Comparison of ENCODE assay signal across 24 cellular contexts in the genomic region with DNA sequence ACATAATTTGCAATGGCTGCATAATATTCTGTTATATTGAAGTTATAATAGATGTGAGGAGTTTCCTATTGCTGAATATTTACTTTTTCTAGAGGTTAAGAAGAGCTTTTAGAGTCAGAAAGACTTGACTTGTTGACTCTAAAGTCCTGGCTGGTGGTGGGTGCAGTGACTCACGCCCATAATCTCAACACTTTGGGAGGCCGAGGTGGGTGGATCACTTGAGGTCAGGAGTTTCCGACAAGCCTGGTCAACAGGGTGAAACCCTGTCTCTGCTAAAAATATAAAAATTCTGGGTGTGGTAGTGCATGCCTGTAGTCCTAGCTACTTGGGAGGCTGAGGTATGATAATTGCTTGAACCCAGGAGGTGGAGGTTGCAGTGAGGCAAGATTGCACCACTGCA. TPM values are rescaled to one million over a fixed set of nuclear protein-coding genes. Genes with fewer than 3 reads are reported as not detected.
DNase-seq lines count a peak whose midpoint lies in the region; ATAC-seq, FAIRE-seq and TF ChIP-seq lines count a peak whose summit lies in the region.
"Had no signal": no experiment of that assay in that cellular context is flagged by ENCODE, and none has a peak within 500 bp of the region (broad histone marks: within the 10 kb centered on the region; RNA-seq: fewer than 3 reads in every experiment).

No MANE protein-coding gene starts in this region.

- TF ChIP-seq CTCF in choroid plexus epithelial cell (conservative IDR thresholded peaks at IDR 0.05; ENCODE audit: low read depth, low read length) = no peak

- ATAC-seq in activated naive CD8-positive, alpha-beta T cell treated with anti-CD3 and anti-CD28 coated beads, Interleukin-2, amount 50 U/mL, for 24 hours = peak; percentile 49
- peak; percentile 22 for ATAC-seq in sciatic nerve
- ATAC-seq: activated CD4-positive, alpha-beta T cell treated with anti-CD3 and anti-CD28 coated beads for 36 hours; left colon; Panc1 had no signal

- H3K4me3 ChIP-seq in choroid plexus epithelial cell (ENCODE audit: low read depth, low read length) = no peak overlapping the region
- H3K4me3 ChIP-seq: ascending aorta, neural progenitor cell, transverse colon had no signal

- no peak overlapping the region for H3K27ac Mint-ChIP-seq in activated naive CD8-positive, alpha-beta T cell treated with anti-CD3 and anti-CD28 coated beads, Interleukin-2, amount 50 U/mL, for 24 hours
- no peak overlapping the region for H3K27ac Mint-ChIP-seq in activated naive CD8-positive, alpha-beta T cell treated with anti-CD3 and anti-CD28 coated beads for 36 hours
- H3K27ac Mint-ChIP-seq: activated CD4-positive, alpha-beta T cell treated with anti-CD3 and anti-CD28 coated beads for 36 hours; IgD-negative memory B cell; neural progenitor cell had no signal

- peaks cover 6% of the 10 kb centered on the region for H3K4me1 Mint-ChIP-seq in activated naive CD8-positive, alpha-beta T cell treated with anti-CD3 and anti-CD28 coated beads, Interleukin-2, amount 50 U/mL, for 24 hours
- H3K4me1 Mint-ChIP-seq in activated naive CD8-positive, alpha-beta T cell treated with anti-CD3 and anti-CD28 coated beads for 36 hours = no peaks in the 10 kb centered on the region
- H3K4me1 Mint-ChIP-seq: IgD-negative memory B cell, neural progenitor cell had no signal

- in situ Hi-C loops in G401 (cut with HindIII; ENCODE audit: low sequenced_read_pairs) = no loop called here

- no peak overlapping the region for H3K4me3 Mint-ChIP-seq in activated naive CD8-positive, alpha-beta T cell treated with anti-CD3 and anti-CD28 coated beads, Interleukin-2, amount 50 U/mL, for 24 hours
- no peak overlapping the region for H3K4me3 Mint-ChIP-seq in activated naive CD8-positive, alpha-beta T cell treated with anti-CD3 and anti-CD28 coated beads for 36 hours
- H3K4me3 Mint-ChIP-seq: activated CD4-positive, alpha-beta T cell treated with anti-CD3 and anti-CD28 coated beads for 36 hours; IgD-negative memory B cell; neural progenitor cell had no signal

- no peak for TF ChIP-seq POLR2A in H54 (IDR thresholded peaks at IDR 0.05; ENCODE audit: low read depth, low read length)

- intact Hi-C loops in sciatic nerve (cut with DNase I) = no loop called here

- peaks cover 3% of the 10 kb centered on the region for H3K27me3 Mint-ChIP-seq in activated naive CD8-positive, alpha-beta T cell treated with anti-CD3 and anti-CD28 coated beads, Interleukin-2, amount 50 U/mL, for 24 hours
- no peaks in the 10 kb centered on the region for H3K27me3 Mint-ChIP-seq in activated naive CD8-positive, alpha-beta T cell treated with anti-CD3 and anti-CD28 coated beads for 36 hours

- peak; percentile 5 for DNase-seq in activated naive CD8-positive, alpha-beta T cell treated with anti-CD3 and anti-CD28 coated beads, Interleukin-2, amount 50 U/mL, for 24 hours
- DNase-seq in activated naive CD8-positive, alpha-beta T cell treated with anti-CD3 and anti-CD28 coated beads for 36 hours = no peak
- DNase-seq in MV-4-11 (lab: John Stamatoyannopoulos, UW) (peak; percentile 19), choroid plexus epithelial cell (ENCODE audit: low read depth) (peak; percentile 12), sciatic nerve (ENCODE audit: low spot score) (no peak), H54 (ENCODE audit: insufficient read length, low spot score) (no peak), G401 (ENCODE audit: low spot score) (no peak)
- DNase-seq in activated CD4-positive, alpha-beta T cell treated with anti-CD3 and anti-CD28 coated beads, Interleukin-2, amount 50 U/mL, for 1 hour = no peak
- DNase-seq: activated CD4-positive, alpha-beta T cell treated with anti-CD3 and anti-CD28 coated beads for 36 hours; activated CD8-positive, alpha-beta memory T cell treated with anti-CD3 and anti-CD28 coated beads, Interleukin-2, amount 50 U/mL, for 48 hours; activated gamma-delta T cell treated with Interleukin-2 at 50 U/mL for 16 hours; C1 segment of cervical spinal cord; DMS 273 treated with DMSO at 0.1 percent for 48 hours; foreskin melanocyte; left colon; NCI-H2171 treated with DMSO at 0.1 percent for 48 hours; SK-N-SH; stimulated activated naive CD4-positive, alpha-beta T cell; transverse colon had no signal

- no peaks in the 10 kb centered on the region for H3K9me3 Mint-ChIP-seq in activated naive CD8-positive, alpha-beta T cell treated with anti-CD3 and anti-CD28 coated beads, Interleukin-2, amount 50 U/mL, for 24 hours
- H3K9me3 Mint-ChIP-seq in activated naive CD8-positive, alpha-beta T cell treated with anti-CD3 and anti-CD28 coated beads for 36 hours = no peaks in the 10 kb centered on the region
- H3K9me3 Mint-ChIP-seq: IgD-negative memory B cell, neural progenitor cell had no signal

- H3K36me3 Mint-ChIP-seq in activated naive CD8-positive, alpha-beta T cell treated with anti-CD3 and anti-CD28 coated beads, Interleukin-2, amount 50 U/mL, for 24 hours (ENCODE audit: low read depth) = no peaks in the 10 kb centered on the region
- H3K36me3 Mint-ChIP-seq in activated naive CD8-positive, alpha-beta T cell treated with anti-CD3 and anti-CD28 coated beads for 36 hours = no peaks in the 10 kb centered on the region
- H3K36me3 Mint-ChIP-seq: IgD-negative memory B cell, neural progenitor cell had no signal

- FAIRE-seq in H54 (lab: Jason Lieb, UNC) = no peak
- FAIRE-seq: endometrium had no signal

RNA-seq across cellular contexts. Expression of gene ATIC, which starts 33.9 kb away (rescaled TPM):
- 100 to 1,000 TPM; 338 to 344 TPM for total RNA-seq in activated naive CD8-positive, alpha-beta T cell treated with anti-CD3 and anti-CD28 coated beads for 36 hours
- total RNA-seq in sciatic nerve = 62.8 TPM
- 31.8 and 60.6 TPM in 2 replicates for total RNA-seq in G401 (2014; rRNA removed; shearing (Covaris generic))

Comparison
In these comparisons a context has a peak if more than half of its experiments do, and no peak if none do; other contexts are left out.
1. DNase-seq: peak in activated naive CD8-positive, alpha-beta T cell treated with anti-CD3 and anti-CD28 coated beads, Interleukin-2, amount 50 U/mL, for 24 hours (single experiment), MV-4-11 (single experiment) and choroid plexus epithelial cell (single experiment); none in activated naive CD8-positive, alpha-beta T cell treated with anti-CD3 and anti-CD28 coated beads for 36 hours (single experiment), sciatic nerve (single experiment), H54 (single experiment), activated CD4-positive, alpha-beta T cell treated with anti-CD3 and anti-CD28 coated beads, Interleukin-2, amount 50 U/mL, for 1 hour (single experiment) and G401 (single experiment).